In the genomic region with DNA sequence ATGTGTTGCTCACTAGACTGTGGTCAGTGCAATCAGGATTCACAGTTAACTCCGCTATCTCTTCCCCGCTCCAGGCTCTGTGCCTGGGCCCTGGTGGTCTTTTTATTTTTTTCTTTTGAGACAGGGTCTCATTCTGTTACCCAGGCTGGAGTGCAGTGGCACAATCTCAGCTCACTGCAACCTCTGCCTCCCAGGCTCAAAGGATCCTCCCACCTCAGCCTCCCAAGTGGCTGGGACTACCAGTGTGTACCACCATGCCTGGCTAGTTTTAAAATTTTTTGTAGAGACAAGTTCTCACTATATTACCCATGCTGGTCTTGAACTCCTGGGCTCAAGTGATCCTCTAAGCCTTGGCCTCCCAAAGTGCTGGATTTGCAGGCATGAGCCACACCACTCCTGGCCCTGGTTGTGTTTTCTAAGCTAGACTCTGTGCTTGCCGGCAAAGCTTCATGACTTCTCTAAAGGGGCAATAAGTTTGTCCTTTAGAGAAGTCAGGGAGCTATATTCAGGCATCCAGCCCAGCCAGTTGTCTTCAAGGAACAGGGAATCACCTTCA, we compare ENCODE assay signal across 10 cellular contexts. TPM values are rescaled to one million over a fixed set of nuclear protein-coding genes. Genes with fewer than 3 reads are reported as not detected.
DNase-seq lines count a peak whose midpoint lies in the region; ATAC-seq, FAIRE-seq and TF ChIP-seq lines count a peak whose summit lies in the region.
"Had no signal": no experiment of that assay in that cellular context is flagged by ENCODE, and none has a peak within 500 bp of the region (broad histone marks: within the 10 kb centered on the region; RNA-seq: fewer than 3 reads in every experiment).

No MANE protein-coding gene starts in this region.

- DNase-seq in HepG2 (ENCODE audit: low spot score) = no peak
- no peak for DNase-seq in GM12878 (ENCODE audit: low read depth, low spot score)
- DNase-seq in natural killer cell treated with Interleukin-12 subunit alpha and Interleukin-12 subunit beta and Interleukin-15 and Interleukin-18, amount 100 ng/mL, for 72 hours (ENCODE audit: low spot score) = no peak
- DNase-seq in GM23248 = no peak
- DNase-seq in GM10266 (ENCODE audit: extremely low spot score) = no peak

- no peaks in the 10 kb centered on the region for H3F3A ChIP-seq in GM23248 (ENCODE audit: insufficient read depth)

- H3K27ac Mint-ChIP-seq in natural killer cell treated with Interleukin-12 subunit alpha and Interleukin-12 subunit beta and Interleukin-15 and Interleukin-18, amount 100 ng/mL, for 72 hours = peak overlapping the region; percentile 91 to 97

- H3K4me3 ChIP-seq in liver (ENCODE audit: low read depth in 1 of 3, low read length in 3 of 3) = peak overlapping the region in 1 of 3 donors; percentile 67
- H3K4me3 ChIP-seq in HepG2 (replicated peaks in 1 of 3; ENCODE audit: insufficient read depth in 1 of 3, low read depth in 2 of 3, low read length in 3 of 3) = no peak overlapping the region
- H3K4me3 ChIP-seq in GM12878 = peak overlapping the region; percentile 79
- no peak overlapping the region for H3K4me3 ChIP-seq in GM23248

- TF ChIP-seq POLR2A in HepG2 (IDR thresholded peaks at IDR 0.05; ENCODE audit: insufficient read depth in 1 of 2, low read depth in 2 of 2, low read length in 2 of 2) (no peak), GM12878 (IDR thresholded peaks at IDR 0.05; ENCODE audit: low read depth, low read length) (no peak)

- no peak for TF ChIP-seq EP300 in HepG2 (IDR thresholded peaks at IDR 0.05; ENCODE audit: low read depth in 2 of 2, low read length in 2 of 2)
- TF ChIP-seq EP300 in HepG2 (CRISPR knock-in tag; IDR thresholded peaks at IDR 0.05; ENCODE audit: borderline replicate concordance) = no peak
- TF ChIP-seq EP300 in GM12878 (IDR thresholded peaks at IDR 0.05; ENCODE audit: borderline replicate concordance in 1 of 2, control insufficient read depth in 1 of 2, low read depth in 2 of 2, low read length in 2 of 2) = no peak

- intact Hi-C loops in HepG2 (cut with micrococcal nuclease; ENCODE audit: unreplicated experiment) = no loop called here
- intact Hi-C loops in GM12878 (cut with micrococcal nuclease; ENCODE audit: unreplicated experiment) = loop anchor here (1.0 to 10.0 kb wide), 2 partner anchors 31 to 77 kb away; partner anchors contain the start of gene CREG1

- H3K79me2 ChIP-seq in HepG2 (ENCODE audit: insufficient read depth, low read length) (no peaks in the 10 kb centered on the region), GM12878 (ENCODE audit: control insufficient read depth, insufficient read depth, low read length) (peaks cover 80% of the 10 kb centered on the region), GM23248 (ENCODE audit: insufficient read depth) (no peaks in the 10 kb centered on the region)

- TF ChIP-seq RAD21 in liver (IDR thresholded peaks at IDR 0.05) (no peak), HepG2 (CRISPR knock-in tag; IDR thresholded peaks at IDR 0.05) (no peak), GM12878 (IDR thresholded peaks at IDR 0.05; ENCODE audit: insufficient read depth, low read depth, low read length) (no peak)

- FAIRE-seq in HepG2 (lab: Jason Lieb, UNC) = no peak
- FAIRE-seq in GM12878 (lab: Jason Lieb, UNC) = no peak
- FAIRE-seq: D721Med, keratinocyte had no signal

- 71% methylated on average over 3 of the region's 3 CpGs for WGBS in liver
- 92% methylated on average over 3 of the region's 3 CpGs for WGBS in HepG2 (ENCODE audit: low lambda C conversion rate)
- 0% methylated on average over 3 of the region's 3 CpGs for WGBS in GM12878 (ENCODE audit: insufficient coverage, insufficient replicate concordance, low lambda C conversion rate, missing lambda C conversion rate)
- WGBS in GM23248 (ENCODE audit: low coverage in 1 of 2, low lambda C conversion rate in 2 of 2, missing lambda C conversion rate in 2 of 2), 2 experiments = 79 to 80% methylated on average over 3 of the region's 3 CpGs

- H3K9me3 ChIP-seq in liver (ENCODE audit: control insufficient read depth in 4 of 4, low read length in 3 of 4) (no peaks in the 10 kb centered on the region), HepG2 (ENCODE audit: low read length) (no peaks in the 10 kb centered on the region), GM12878 (replicated peaks; ENCODE audit: control insufficient read depth, insufficient read depth, low read length) (no peaks in the 10 kb centered on the region), GM23248 (ENCODE audit: low read depth) (no peaks in the 10 kb centered on the region)

- H3K4me3 Mint-ChIP-seq in natural killer cell treated with Interleukin-12 subunit alpha and Interleukin-12 subunit beta and Interleukin-15 and Interleukin-18, amount 100 ng/mL, for 72 hours = peak overlapping the region; percentile 95

- H3K4me2 ChIP-seq in HepG2 (ENCODE audit: low read depth, low read length) (no peak overlapping the region), GM12878 (ENCODE audit: control insufficient read depth, insufficient read depth) (peak overlapping the region; percentile 80), GM23248 (ENCODE audit: unreplicated experiment) (no peak overlapping the region)

- H3K9ac ChIP-seq in liver (ENCODE audit: low read depth in 1 of 2, low read length in 2 of 2) (no peak overlapping the region), HepG2 (ENCODE audit: insufficient read depth, low read depth, low read length) (no peak overlapping the region), GM12878 (ENCODE audit: control insufficient read depth, insufficient read depth, low read length) (peak overlapping the region; percentile 92), GM23248 (no peak overlapping the region)

- no peaks in the 10 kb centered on the region for H4K20me1 ChIP-seq in HepG2 (ENCODE audit: insufficient read depth, low read length)
- H4K20me1 ChIP-seq in GM12878 (ENCODE audit: control insufficient read depth, insufficient read depth) = no peaks in the 10 kb centered on the region
- no peaks in the 10 kb centered on the region for H4K20me1 ChIP-seq in GM23248 (ENCODE audit: insufficient read depth)

- peaks cover 0 to 9% (median 6%) of the 10 kb centered on the region in 4 donors for H3K4me1 ChIP-seq in liver (ENCODE audit: control insufficient read depth in 4 of 4, insufficient read depth in 4 of 4, low read length in 3 of 4)
- peaks cover 15% of the 10 kb centered on the region for H3K4me1 ChIP-seq in HepG2 (ENCODE audit: insufficient read depth, low read length)
- H3K4me1 ChIP-seq in GM12878 (ENCODE audit: control insufficient read depth, insufficient read depth, low read length) = peaks cover 45% of the 10 kb centered on the region
- H3K4me1 ChIP-seq in GM23248 (ENCODE audit: insufficient read depth) = no peaks in the 10 kb centered on the region

- peaks cover 69 to 78% of the 10 kb centered on the region in 2 donors for H3K4me1 Mint-ChIP-seq in natural killer cell treated with Interleukin-12 subunit alpha and Interleukin-12 subunit beta and Interleukin-15 and Interleukin-18, amount 100 ng/mL, for 72 hours (ENCODE audit: low read depth in 2 of 2)

- CTCF ChIA-PET in HepG2 (lab: Yijun Ruan, JAX; ENCODE audit: low intra/inter-chr PET ratio, low total read pairs) = no interaction called here
- CTCF ChIA-PET in GM12878 (lab: Yijun Ruan, JAX) = interaction anchor here (0.6 to 9.4 kb wide), 9 partner anchors 14 to 84 kb away, joined by 3 to 129 read pairs (median 5); no protein-coding TSS in a partner anchor

- H3K27me3 ChIP-seq in liver (ENCODE audit: control insufficient read depth in 4 of 4, insufficient read depth in 4 of 4, low read length in 3 of 4) (no peaks in the 10 kb centered on the region), HepG2 (ENCODE audit: control insufficient read depth in 1 of 2, insufficient read depth in 2 of 2, low read length in 2 of 2) (peaks cover 4 to 60% of the 10 kb centered on the region in 2 experiments; a peak in 4 of 5 replicates), GM12878 (replicated peaks in 1 of 2; ENCODE audit: control insufficient read depth in 2 of 2, insufficient read depth in 2 of 2, low read length in 1 of 2) (no peaks in the 10 kb centered on the region), GM23248 (replicated peaks; ENCODE audit: insufficient read depth) (no peaks in the 10 kb centered on the region)

- SMC1A ChIA-PET in GM12878 (lab: Charles Lee; ENCODE audit: uncharacterized antibody, unreplicated experiment) = interaction anchor here (0.8 to 12.4 kb wide), 15 partner anchors 10 to 125 kb away, joined by 3 to 170 read pairs (median 4); no protein-coding TSS in a partner anchor

- H3K27me3 Mint-ChIP-seq in natural killer cell treated with Interleukin-12 subunit alpha and Interleukin-12 subunit beta and Interleukin-15 and Interleukin-18, amount 100 ng/mL, for 72 hours = no peaks in the 10 kb centered on the region

- no peaks in the 10 kb centered on the region for H3K9me3 Mint-ChIP-seq in natural killer cell treated with Interleukin-12 subunit alpha and Interleukin-12 subunit beta and Interleukin-15 and Interleukin-18, amount 100 ng/mL, for 72 hours

- peaks cover 18% of the 10 kb centered on the region for H3K36me3 Mint-ChIP-seq in natural killer cell treated with Interleukin-12 subunit alpha and Interleukin-12 subunit beta and Interleukin-15 and Interleukin-18, amount 100 ng/mL, for 72 hours

- in situ Hi-C loops in HepG2 (cut with HindIII; ENCODE audit: extremely low pct_ligation_motif_present, low pct_unique_long_range_greater_than_20kb) (no loop called here), GM12878 (cut with MboI) (no loop called here), GM23248 (cut with MboI) (no loop called here)

- POLR2A ChIA-PET in HepG2 (lab: Yijun Ruan, JAX) (no interaction called here), GM12878 (lab: Charles Lee) (interaction anchor here (0.9 to 8.1 kb wide), 9 partner anchors 15 to 302 kb away, joined by 3 to 84 read pairs (median 6); no protein-coding TSS in a partner anchor)

- H3K27ac ChIP-seq in liver (ENCODE audit: low read depth in 1 of 2, low read length in 2 of 2) = peak overlapping the region; percentile 57 to 79
- no peak overlapping the region for H3K27ac ChIP-seq in HepG2 (ENCODE audit: extremely low read length, insufficient read depth, low read length)
- peak overlapping the region; percentile 94 for H3K27ac ChIP-seq in GM12878 (ENCODE audit: control insufficient read depth, insufficient read depth)
- no peak overlapping the region for H3K27ac ChIP-seq in GM23248

- H3K36me3 ChIP-seq in liver (ENCODE audit: control insufficient read depth in 4 of 4, insufficient read depth in 3 of 4, low read depth in 1 of 4, low read length in 3 of 4) (no peaks in the 10 kb centered on the region), HepG2 (replicated peaks in 1 of 2; ENCODE audit: control insufficient read depth in 1 of 2, insufficient read depth in 2 of 2, low read length in 2 of 2) (no peaks in the 10 kb centered on the region), GM12878 (ENCODE audit: control insufficient read depth in 2 of 2, insufficient read depth in 2 of 2, low read length in 1 of 2) (peaks cover 0 to 3% of the 10 kb centered on the region in 2 experiments; a peak in 1 of 4 replicates), GM23248 (ENCODE audit: low read depth) (no peaks in the 10 kb centered on the region)

- no peak for ATAC-seq in HepG2
- ATAC-seq in GM12878 = peak; percentile 1; the same call in 2 of the 3 replicates
- no peak for ATAC-seq in natural killer cell treated with Interleukin-12 subunit alpha and Interleukin-12 subunit beta and Interleukin-15 and Interleukin-18, amount 100 ng/mL, for 72 hours
- no peak for ATAC-seq in HG03135 (IDR thresholded peaks at IDR 0.05; ENCODE audit: unreplicated experiment)
- ATAC-seq in HG03108 (IDR thresholded peaks at IDR 0.05; ENCODE audit: unreplicated experiment) = no peak

- no peak overlapping the region for H2AFZ ChIP-seq in HepG2 (ENCODE audit: low read length)
- no peak overlapping the region for H2AFZ ChIP-seq in GM12878 (ENCODE audit: control insufficient read depth, low read depth, low read length)
- no peak overlapping the region for H2AFZ ChIP-seq in GM23248

- H3K9me2 ChIP-seq in GM23248 (ENCODE audit: insufficient read depth) = no peaks in the 10 kb centered on the region

- BruUV-seq in HepG2 (replicated peaks; lab: Mats Ljungman, UMichigan) (no TSS peak), GM12878 (replicated peaks; lab: Mats Ljungman, UMichigan) (no TSS peak)

- RAD21 ChIA-PET in GM12878 (lab: Charles Lee; ENCODE audit: unreplicated experiment) = interaction anchor here (1.0 to 13.0 kb wide), 13 partner anchors 15 to 122 kb away, joined by 3 to 159 read pairs (median 6); partner anchors contain the start of gene CREG1

- TF ChIP-seq CTCF in liver (IDR thresholded peaks at IDR 0.05; ENCODE audit: low read depth, low read length, missing input control) (no peak), HepG2 (CRISPR knock-in tag; IDR thresholded peaks at IDR 0.05) (no peak), GM12878 (IDR thresholded peaks at IDR 0.05 in 2 of 3, conservative IDR thresholded peaks at IDR 0.05 in 1 of 3; ENCODE audit: control insufficient read depth in 2 of 3, extremely low read depth in 1 of 3, insufficient read depth in 1 of 3, low read depth in 3 of 3, low read length in 3 of 3) (no peak), GM10266 (IDR thresholded peaks at IDR 0.05; ENCODE audit: control insufficient read depth, insufficient read depth, low read depth, missing control alignments) (no peak)

RNA-seq across cellular contexts. Expression of gene RCSD1, which starts 1.4 kb away (rescaled TPM):
- total RNA-seq in liver (10 to 100 TPM in 1 of 2 donors, 1 to 10 TPM in 1; 8.3 to 15.0 TPM), HepG2 (2016; rRNA removed; fragmentation: Illumina TruSeq; extraction: Trizol) (not detected in 2 replicates), GM12878 (2014; rRNA removed) (64.2 and 65.7 TPM in 2 replicates), GM12878 (2014; rRNA removed; fragmentation: Illumina TruSeq; extraction: Trizol) (73.6 and 76.7 TPM in 2 replicates), GM12878 (2021) (77.4 and 78.3 TPM in 2 replicates)
- polyA plus RNA-seq in liver (1 to 10 TPM; 3.1 to 3.8 TPM), HepG2 (2011; rRNA removed) (not detected in 2 replicates), GM12878 (2011; rRNA removed) (54.8 and 59.3 TPM in 2 replicates), GM12878 (2014; fragmentation: Illumina TruSeq; extraction: Trizol) (56.8 and 71.5 TPM in 2 replicates), GM12878 (2014; fragmentation: Nextera tagmentation; extraction: Ambion mirVana) (10 to 100 TPM; 11.4 to 18.9 TPM), GM12878 (2014; rRNA removed) (69.6 and 71.7 TPM in 2 replicates), GM12878 (2016; fragmentation: Nextera tagmentation; extraction: Ambion mirVana) (10 to 100 TPM; 74.6 to 75.7 TPM), GM23248 (2016; fragmentation: Nextera tagmentation; extraction: Ambion mirVana) (0.15 and 0.23 TPM in 2 replicates)
- not detected in 2 replicates for total RNA-seq in HepG2 (2016; cell fraction: cytosol; rRNA removed; fragmentation: Illumina TruSeq; extraction: Trizol; ENCODE audit: low read depth)
- total RNA-seq in HepG2 (2016; cell fraction: insoluble cytoplasmic fraction; rRNA removed; fragmentation: Illumina TruSeq; extraction: Trizol) = not detected in 2 replicates
- not detected in 2 replicates for total RNA-seq in HepG2 (2016; cell fraction: membrane; rRNA removed; fragmentation: Illumina TruSeq; extraction: Trizol)
- not detected in 2 replicates for total RNA-seq in HepG2 (2016; cell fraction: nucleus; rRNA removed; fragmentation: Illumina TruSeq; extraction: Trizol)
- polyA plus RNA-seq in HepG2 (2011; cell fraction: cytosol; rRNA removed) = not detected in 2 replicates
- not detected in 2 replicates for polyA plus RNA-seq in HepG2 (2011; cell fraction: nucleus; rRNA removed)
- polyA plus RNA-seq in HepG2 (2012) = not detected in 2 replicates
- polyA plus RNA-seq in HepG2 (2016; cell fraction: cytosol; fragmentation: Illumina TruSeq; extraction: Trizol; ENCODE audit: low read depth) = not detected in 2 replicates
- polyA plus RNA-seq in HepG2 (2016; cell fraction: insoluble cytoplasmic fraction; fragmentation: Illumina TruSeq; extraction: Trizol; ENCODE audit: low read depth) = not detected in 2 replicates
- polyA plus RNA-seq in HepG2 (2016; cell fraction: membrane; fragmentation: Illumina TruSeq; extraction: Trizol; ENCODE audit: low read depth) = not detected in 2 replicates
- polyA plus RNA-seq in HepG2 (2016; cell fraction: nucleus; fragmentation: Illumina TruSeq; extraction: Trizol; ENCODE audit: insufficient read depth, low read depth) = not detected in 2 replicates
- polyA minus RNA-seq in HepG2 (2011; rRNA and poly(A)+ RNA removed; ENCODE audit: low replicate concordance) = 0.26 and 0.32 TPM in 2 replicates
- not detected in 2 replicates for polyA minus RNA-seq in HepG2 (2011; cell fraction: cytosol; rRNA and poly(A)+ RNA removed)
- not detected in 2 replicates for polyA minus RNA-seq in HepG2 (2011; cell fraction: nucleus; rRNA and poly(A)+ RNA removed)
- total RNA-seq in GM12878 (2013; cell fraction: nucleolus; rRNA removed) = 50.6 and 59.2 TPM in 2 replicates
- polyA plus RNA-seq in GM12878 (2011; ENCODE audit: low read depth) = 42.5 TPM
- polyA plus RNA-seq in GM12878 (2011; cell fraction: cytosol; rRNA removed) = 37.4 and 40.7 TPM in 2 replicates
- 21.2 and 25.8 TPM in 2 replicates for polyA plus RNA-seq in GM12878 (2011; cell fraction: nucleus; rRNA removed)
- polyA plus RNA-seq in GM12878 (2012) = 62.9 and 72.8 TPM in 2 replicates
- polyA minus RNA-seq in GM12878 (2011; rRNA and poly(A)+ RNA removed) = 45.6 and 53.5 TPM in 2 replicates
- polyA minus RNA-seq in GM12878 (2011; cell fraction: cytosol; rRNA and poly(A)+ RNA removed) = 19.9 and 20.6 TPM in 2 replicates
- 12.7 and 26.7 TPM in 2 replicates for polyA minus RNA-seq in GM12878 (2011; cell fraction: nucleus; rRNA and poly(A)+ RNA removed)
- 10 to 100 TPM; 30.3 to 30.9 TPM for total RNA-seq in natural killer cell treated with Interleukin-12 subunit alpha and Interleukin-12 subunit beta and Interleukin-15 and Interleukin-18, amount 100 ng/mL, for 72 hours
- 0.22 TPM in 1 of 2 replicates, not detected in the other for total RNA-seq in GM23248 (2014; rRNA removed; shearing (Covaris generic))

Comparison
In these comparisons a context has a peak if more than half of its experiments do, and no peak if none do; other contexts are left out.
1. H3K27ac ChIP-seq: peak in liver (2 of 2) and GM12878 (single experiment); none in HepG2 (single experiment) and GM23248 (single experiment).